16 cellular contexts compared by ENCODE assay signal in the genomic region with DNA sequence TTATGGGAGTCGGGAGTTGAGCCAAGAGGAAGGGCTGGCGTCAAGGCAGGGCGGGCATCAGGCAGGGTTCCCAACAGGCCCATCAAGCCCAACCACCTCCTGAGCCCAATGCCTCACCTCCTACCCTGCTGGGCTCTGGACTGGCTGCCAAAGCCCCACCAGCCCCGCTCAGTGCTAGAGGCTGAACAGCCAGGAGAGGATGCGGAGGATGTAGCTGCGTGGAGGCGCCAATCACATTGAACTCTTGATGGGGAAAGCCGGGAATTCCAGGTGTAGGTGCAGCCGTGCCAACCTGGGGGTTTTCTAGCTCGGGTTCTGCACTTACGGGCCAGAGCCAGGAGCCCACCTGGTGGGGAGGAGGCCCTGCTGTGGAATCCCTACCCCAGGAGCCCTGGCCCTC. TPM values are rescaled to one million over a fixed set of nuclear protein-coding genes. Genes with fewer than 3 reads are reported as not detected.
DNase-seq lines count a peak whose midpoint lies in the region; ATAC-seq, FAIRE-seq and TF ChIP-seq lines count a peak whose summit lies in the region.
"Had no signal": no experiment of that assay in that cellular context is flagged by ENCODE, and none has a peak within 500 bp of the region (broad histone marks: within the 10 kb centered on the region; RNA-seq: fewer than 3 reads in every experiment).

No MANE protein-coding gene starts in this region.

- H3K4me3 Mint-ChIP-seq in astrocyte (ENCODE audit: unreplicated experiment) (no peak overlapping the region), nephron progenitor cell (no peak overlapping the region)
- H3K4me3 Mint-ChIP-seq: CD8-positive, alpha-beta memory T cell had no signal

- H3K9me3 Mint-ChIP-seq in astrocyte (ENCODE audit: unreplicated experiment) (no peaks in the 10 kb centered on the region), nephron progenitor cell (no peaks in the 10 kb centered on the region)
- H3K9me3 Mint-ChIP-seq: CD8-positive, alpha-beta memory T cell had no signal

- intact Hi-C loops in heart left ventricle (cut with DNase I), result no loop called here

- no peak overlapping the region for H2AFZ ChIP-seq in astrocyte (ENCODE audit: low read depth, low read length)

- peak overlapping the region; percentile 41 for H3K27ac Mint-ChIP-seq in astrocyte (ENCODE audit: unreplicated experiment)
- H3K27ac Mint-ChIP-seq in nephron progenitor cell, result peak overlapping the region; percentile 71

- DNase-seq in DMS 273 (lab: John Stamatoyannopoulos, UW; ENCODE audit: unreplicated experiment) (peak; percentile 33), DMS 273 treated with DMSO at 0.1 percent for 48 hours (lab: John Stamatoyannopoulos, UW) (no peak), astrocyte (ENCODE audit: low read depth) (no peak), heart left ventricle (peak in 3 of 5 donors; percentile 40 to 63 (median 47)), nephron progenitor cell (no peak), DMS153 (lab: John Stamatoyannopoulos, UW) (no peak)
- DNase-seq: CD8-positive, alpha-beta memory T cell; KBM-7; NCI-H1417 treated with DMSO at 0.1 percent for 48 hours; NCI-H1930; NCI-H2171; NCI-H446 had no signal

- H3K4me3 ChIP-seq in astrocyte (ENCODE audit: insufficient read depth, low read depth, low read length) (no peak overlapping the region), heart left ventricle (no peak overlapping the region)
- H3K4me3 ChIP-seq: BLaER1 treated with 17β-estradiol and CSF1 and Interleukin-3, amounts not matched to agents 10 nM and 100 nM had no signal

- 72 to 79% (median 74%) methylated on average over 5 to 11 of the region's 11 CpGs for WGBS in heart left ventricle, 4 donors

- H3K9me3 ChIP-seq in astrocyte (ENCODE audit: insufficient read depth, low read depth, low read length) (no peaks in the 10 kb centered on the region), heart left ventricle (no peaks in the 10 kb centered on the region)
- H3K9me3 ChIP-seq: BLaER1 treated with 17β-estradiol and CSF1 and Interleukin-3, amounts not matched to agents 10 nM and 100 nM had no signal

- FAIRE-seq in astrocyte (lab: Jason Lieb, UNC), result no peak

- ATAC-seq in heart left ventricle (peak; percentile 43 to 67 (median 59)), GM19351 (IDR thresholded peaks at IDR 0.05; ENCODE audit: unreplicated experiment) (no peak), GM18519 (IDR thresholded peaks at IDR 0.05; ENCODE audit: low FRiP score, unreplicated experiment) (no peak)
- ATAC-seq: HCT116 had no signal

- H3K27ac ChIP-seq in astrocyte (ENCODE audit: low read depth, low read length), result no peak overlapping the region
- peak overlapping the region in 5 of 12 donors; percentile 25 to 64 (median 59) for H3K27ac ChIP-seq in heart left ventricle
- H3K27ac ChIP-seq: BLaER1 treated with 17β-estradiol and CSF1 and Interleukin-3, amounts not matched to agents 10 nM and 100 nM had no signal

- peaks cover 2% of the 10 kb centered on the region for H3K4me1 Mint-ChIP-seq in astrocyte (ENCODE audit: low read depth, unreplicated experiment)
- no peaks in the 10 kb centered on the region for H3K4me1 Mint-ChIP-seq in nephron progenitor cell

- H3K4me2 ChIP-seq in astrocyte (ENCODE audit: low read length), result no peak overlapping the region
- H3K4me2 ChIP-seq: BLaER1 treated with 17β-estradiol and CSF1 and Interleukin-3, amounts not matched to agents 10 nM and 100 nM had no signal

- H3K36me3 ChIP-seq in astrocyte (ENCODE audit: insufficient read depth, low read length) (peaks cover 23% of the 10 kb centered on the region), heart left ventricle (peaks cover 7 to 100% (median 95%) of the 10 kb centered on the region in 9 donors)

- no peak for TF ChIP-seq POLR2A in heart left ventricle (IDR thresholded peaks at IDR 0.05)

- H3K4me1 ChIP-seq in astrocyte (ENCODE audit: insufficient read depth, low read length) (no peaks in the 10 kb centered on the region), heart left ventricle (peaks cover 0 to 24% (median 8%) of the 10 kb centered on the region in 12 donors)

- peaks cover 33% of the 10 kb centered on the region for H3K36me3 Mint-ChIP-seq in astrocyte (ENCODE audit: low read depth, unreplicated experiment)
- H3K36me3 Mint-ChIP-seq in nephron progenitor cell (ENCODE audit: low read depth), result peaks cover 48% of the 10 kb centered on the region

- no peaks in the 10 kb centered on the region for H3K27me3 ChIP-seq in astrocyte (ENCODE audit: insufficient read depth, low read length)
- no peaks in the 10 kb centered on the region for H3K27me3 ChIP-seq in heart left ventricle
- H3K27me3 ChIP-seq: BLaER1 treated with 17β-estradiol and CSF1 and Interleukin-3, amounts not matched to agents 10 nM and 100 nM had no signal

- peaks cover 57% of the 10 kb centered on the region for H4K20me1 ChIP-seq in astrocyte (ENCODE audit: insufficient read depth, low read length)

- H3K27me3 Mint-ChIP-seq in astrocyte (ENCODE audit: low read depth, unreplicated experiment) (no peaks in the 10 kb centered on the region), nephron progenitor cell (ENCODE audit: low read depth, poor library complexity) (peaks cover 2% of the 10 kb centered on the region)
- H3K27me3 Mint-ChIP-seq: CD8-positive, alpha-beta memory T cell had no signal

- peaks cover 54% of the 10 kb centered on the region for H3K79me2 ChIP-seq in astrocyte (ENCODE audit: insufficient read depth, low read length)

- H3K9ac ChIP-seq in astrocyte (ENCODE audit: low read length), result no peak overlapping the region
- H3K9ac ChIP-seq: BLaER1 treated with 17β-estradiol and CSF1 and Interleukin-3, amounts not matched to agents 10 nM and 100 nM had no signal

- TF ChIP-seq CTCF in astrocyte (IDR thresholded peaks at IDR 0.05; ENCODE audit: insufficient read depth, low read depth, low read length) (no peak), heart left ventricle (IDR thresholded peaks at IDR 0.05) (no peak), nephron progenitor cell (IDR thresholded peaks at IDR 0.05) (no peak)

RNA-seq across cellular contexts. Expression of a gene that starts 12.9 kb away (rescaled TPM):
- total RNA-seq in astrocyte (307 and 329 TPM in 2 replicates), heart left ventricle (1,000 to 10,000 TPM in 2 of 9 donors, 100 to 1,000 TPM in 7; 579 to 6,117 (median 707) TPM)
- 1,000 to 10,000 TPM; 2,714 to 5,384 TPM for polyA plus RNA-seq in heart left ventricle

RNA-seq across cellular contexts. Expression of a gene that starts 14.4 kb away (rescaled TPM):
- total RNA-seq in astrocyte, result 42.8 and 46.8 TPM in 2 replicates
- 10 to 100 TPM; 12.7 to 24.8 (median 16.4) TPM for total RNA-seq in heart left ventricle
- polyA plus RNA-seq in heart left ventricle, result 10 to 100 TPM; 14.1 to 24.3 TPM

RNA-seq across cellular contexts. Expression of a gene that starts 14.5 kb away (rescaled TPM):
- total RNA-seq in astrocyte (5.8 and 7.4 TPM in 2 replicates), heart left ventricle (1 to 10 TPM; 2.1 to 9.0 (median 3.9) TPM)
- polyA plus RNA-seq in heart left ventricle, result 1 to 10 TPM; 3.3 to 3.7 TPM

RNA-seq across cellular contexts. Expression of a gene that starts 19.6 kb away (rescaled TPM):
- total RNA-seq in astrocyte (18.3 and 21.7 TPM in 2 replicates), heart left ventricle (1 to 10 TPM; 2.1 to 5.2 (median 3.2) TPM)
- 1 to 10 TPM; 3.3 to 4.4 TPM for polyA plus RNA-seq in heart left ventricle

RNA-seq across cellular contexts. Expression of a gene that starts 44.3 kb away (rescaled TPM):
- total RNA-seq in astrocyte (167 and 176 TPM in 2 replicates), heart left ventricle (10 to 100 TPM; 26.1 to 63.6 (median 38.9) TPM)
- polyA plus RNA-seq in heart left ventricle, result 10 to 100 TPM; 66.7 to 87.8 TPM

Comparison
In these comparisons a context has a peak if more than half of its experiments do, and no peak if none do; other contexts are left out.
1. DNase-seq: peak in DMS 273 (single experiment) and heart left ventricle (3 of 5); none in DMS 273 treated with DMSO at 0.1 percent for 48 hours (single experiment), astrocyte (single experiment), nephron progenitor cell (single experiment) and DMS153 (single experiment).
2. ATAC-seq: peak in heart left ventricle (4 of 4); none in GM19351 (single experiment) and GM18519 (single experiment).